ENCODE assay signal across 8 cellular contexts in genomic region chr19:24033962-24034342, GRCh38. TPM values are rescaled to one million over a fixed set of nuclear protein-coding genes. Genes with fewer than 3 reads are reported as not detected.
DNase-seq lines count a peak whose midpoint lies in the region; ATAC-seq and TF ChIP-seq lines count a peak whose summit lies in the region.

No MANE protein-coding gene starts in this region.

- peak overlapping the region; percentile 98 for H3K27ac Mint-ChIP-seq in activated T-helper 2 cell treated with anti-CD3 and anti-CD28 coated beads, Interferon-gamma antibody, Interleukin-2, Interleukin-4, amounts not matched to agents 10 μg/mL and 5 μg/mL and 100 μg/mL, durations not matched to agents 14 hours and 24 hours and 36 hours
- H3K27ac Mint-ChIP-seq in neural crest cell (ENCODE audit: unreplicated experiment): peak overlapping the region; percentile 100

- DNase-seq in GM06990 (ENCODE audit: extremely low read depth, insufficient read length) (no peak), NCI-H1694 treated with DMSO at 0.1 percent for 48 hours (lab: John Stamatoyannopoulos, UW) (peak; percentile 31), foreskin keratinocyte (peak; percentile 37 to 66), neural crest cell (ENCODE audit: low read depth, low spot score) (peak; percentile 20), vagina (ENCODE audit: extremely low spot score in 2 of 2) (no peak)
- peak; percentile 29 for DNase-seq in activated T-helper 2 cell treated with anti-CD3 and anti-CD28 coated beads, Interferon-gamma antibody, Interleukin-2, Interleukin-4, amounts not matched to agents 10 μg/mL and 5 μg/mL and 100 μg/mL, durations not matched to agents 14 hours and 24 hours and 36 hours (ENCODE audit: low spot score)

- peak overlapping the region; percentile 100 for H3K4me3 Mint-ChIP-seq in activated T-helper 2 cell treated with anti-CD3 and anti-CD28 coated beads, Interferon-gamma antibody, Interleukin-2, Interleukin-4, amounts not matched to agents 10 μg/mL and 5 μg/mL and 100 μg/mL, durations not matched to agents 14 hours and 24 hours and 36 hours (ENCODE audit: low read depth)
- H3K4me3 Mint-ChIP-seq in neural crest cell: peak overlapping the region; percentile 100

- no peaks in the 10 kb centered on the region for H3K27me3 Mint-ChIP-seq in activated T-helper 2 cell treated with anti-CD3 and anti-CD28 coated beads, Interferon-gamma antibody, Interleukin-2, Interleukin-4, amounts not matched to agents 10 μg/mL and 5 μg/mL and 100 μg/mL, durations not matched to agents 14 hours and 24 hours and 36 hours (ENCODE audit: low read depth)
- no peaks in the 10 kb centered on the region for H3K27me3 Mint-ChIP-seq in neural crest cell (ENCODE audit: low read depth)

- H3K36me3 ChIP-seq in GM06990 (ENCODE audit: control insufficient read depth, insufficient read depth, low read length) (peaks cover 8% of the 10 kb centered on the region), vagina (peaks cover 0 to 15% of the 10 kb centered on the region in 2 donors)

- TF ChIP-seq CTCF in 22Rv1 (IDR thresholded peaks at IDR 0.05) (no peak), GM06990 (IDR thresholded peaks at IDR 0.05; ENCODE audit: insufficient read depth, low read length, poor library complexity, severe bottlenecking) (no peak), foreskin keratinocyte (conservative IDR thresholded peaks at IDR 0.05) (no peak), neural crest cell (conservative IDR thresholded peaks at IDR 0.05) (no peak), vagina (IDR thresholded peaks at IDR 0.05) (no peak)

- H3K27ac ChIP-seq in 22Rv1: peak overlapping the region; percentile 95
- H3K27ac ChIP-seq in foreskin keratinocyte: peak overlapping the region; percentile 71
- H3K27ac ChIP-seq in vagina: peak overlapping the region; percentile 80

- TF ChIP-seq POLR2A in vagina (IDR thresholded peaks at IDR 0.05): no peak

- H3K4me3 ChIP-seq in GM06990 (replicated peaks; ENCODE audit: low read depth, low read length) (peak overlapping the region; percentile 97), vagina (peak overlapping the region; percentile 68 to 70)

- intact Hi-C loops in activated T-helper 2 cell treated with anti-CD3 and anti-CD28 coated beads, Interferon-gamma antibody, Interleukin-2, Interleukin-4, amounts not matched to agents 10 μg/mL and 5 μg/mL and 100 μg/mL, durations not matched to agents 14 hours and 24 hours and 36 hours (cut with micrococcal nuclease): loop anchor here (1.0 to 2.0 kb wide), 4 partner anchors 21 to 759 kb away; partner anchors contain the start of genes ZNF254 and ZNF726
- intact Hi-C loops in vagina (cut with DNase I): no loop called here

- H3K36me3 Mint-ChIP-seq in activated T-helper 2 cell treated with anti-CD3 and anti-CD28 coated beads, Interferon-gamma antibody, Interleukin-2, Interleukin-4, amounts not matched to agents 10 μg/mL and 5 μg/mL and 100 μg/mL, durations not matched to agents 14 hours and 24 hours and 36 hours (ENCODE audit: low read depth): peaks cover 42% of the 10 kb centered on the region
- H3K36me3 Mint-ChIP-seq in neural crest cell (ENCODE audit: low read depth): peaks cover 27% of the 10 kb centered on the region

- H3K4me1 ChIP-seq in foreskin keratinocyte (peaks cover 9% of the 10 kb centered on the region), vagina (peaks cover 43% of the 10 kb centered on the region)

- peak; percentile 21 for ATAC-seq in HG02678 (IDR thresholded peaks at IDR 0.05; ENCODE audit: unreplicated experiment)
- ATAC-seq in foreskin keratinocyte: peak; percentile 55

- H3K4me1 Mint-ChIP-seq in activated T-helper 2 cell treated with anti-CD3 and anti-CD28 coated beads, Interferon-gamma antibody, Interleukin-2, Interleukin-4, amounts not matched to agents 10 μg/mL and 5 μg/mL and 100 μg/mL, durations not matched to agents 14 hours and 24 hours and 36 hours (ENCODE audit: low read depth): peaks cover 20% of the 10 kb centered on the region
- H3K4me1 Mint-ChIP-seq in neural crest cell: peaks cover 34% of the 10 kb centered on the region

- H3K27me3 ChIP-seq in GM06990 (replicated peaks; ENCODE audit: control insufficient read depth, insufficient read depth, low read length) (no peaks in the 10 kb centered on the region), foreskin keratinocyte (no peaks in the 10 kb centered on the region), vagina (no peaks in the 10 kb centered on the region)

- H3K9me3 Mint-ChIP-seq in activated T-helper 2 cell treated with anti-CD3 and anti-CD28 coated beads, Interferon-gamma antibody, Interleukin-2, Interleukin-4, amounts not matched to agents 10 μg/mL and 5 μg/mL and 100 μg/mL, durations not matched to agents 14 hours and 24 hours and 36 hours: peaks cover 6% of the 10 kb centered on the region
- no peaks in the 10 kb centered on the region for H3K9me3 Mint-ChIP-seq in neural crest cell

- H3K9me3 ChIP-seq in vagina: no peaks in the 10 kb centered on the region

RNA-seq across cellular contexts. Expression of gene ZNF254, which starts 53.0 kb away (rescaled TPM):
- 8.7 and 11.5 TPM in 2 replicates for total RNA-seq in activated T-helper 2 cell treated with anti-CD3 and anti-CD28 coated beads, Interferon-gamma antibody, Interleukin-2, Interleukin-4, amounts not matched to agents 10 μg/mL and 5 μg/mL and 100 μg/mL, durations not matched to agents 14 hours and 24 hours and 36 hours
- total RNA-seq in foreskin keratinocyte: 6.0 and 6.9 TPM in 2 replicates
- 1.3 and 1.6 TPM in 2 replicates for polyA plus RNA-seq in foreskin keratinocyte
- total RNA-seq in neural crest cell: 36.8 and 37.6 TPM in 2 replicates
- 16.9 TPM for total RNA-seq in vagina

Comparison
In these comparisons a context has a peak if more than half of its experiments do, and no peak if none do; other contexts are left out.
1. DNase-seq: peak in NCI-H1694 treated with DMSO at 0.1 percent for 48 hours (single experiment), activated T-helper 2 cell treated with anti-CD3 and anti-CD28 coated beads, Interferon-gamma antibody, Interleukin-2, Interleukin-4, amounts not matched to agents 10 μg/mL and 5 μg/mL and 100 μg/mL, durations not matched to agents 14 hours and 24 hours and 36 hours (single experiment), foreskin keratinocyte (2 of 2) and neural crest cell (single experiment); none in GM06990 (single experiment) and vagina (0 of 2).
2. Peak in every context shown above with its lines, with median percentiles within 50 percentile points of each other: H3K27ac ChIP-seq.